Comparison of ENCODE assay signal across 8 cellular contexts in genomic region chr12:108773798-108774788, GRCh38. TPM values are rescaled to one million over a fixed set of nuclear protein-coding genes. Genes with fewer than 3 reads are reported as not detected.
DNase-seq lines count a peak whose midpoint lies in the region; ATAC-seq and TF ChIP-seq lines count a peak whose summit lies in the region.

No MANE protein-coding gene starts in this region.

- no peak overlapping the region for H2BK120ac ChIP-seq in neuronal stem cell (ENCODE audit: low read depth, low read length)

- no peak overlapping the region for H3K4me3 Mint-ChIP-seq in effector memory CD8-positive, alpha-beta T cell

- no peak overlapping the region for H4K91ac ChIP-seq in neuronal stem cell (ENCODE audit: low read depth, low read length, poor library complexity)

- H2AK5ac ChIP-seq in neuronal stem cell (ENCODE audit: low read depth, low read length): no peak overlapping the region

- no peaks in the 10 kb centered on the region for H3K27me3 ChIP-seq in neuronal stem cell (ENCODE audit: control insufficient read depth in 3 of 3, insufficient read depth in 3 of 3, low read depth in 1 of 3, low read length in 3 of 3)

- peak overlapping the region; percentile 13 for H3K9ac ChIP-seq in neuronal stem cell (ENCODE audit: low read depth, low read length, poor library complexity)

- ATAC-seq in effector memory CD8-positive, alpha-beta T cell (replicated peaks): no peak
- ATAC-seq in HG02885 (IDR thresholded peaks at IDR 0.05; ENCODE audit: poor library complexity, unreplicated experiment): no peak

- in situ Hi-C loops in SK-MEL-5 (cut with HindIII; ENCODE audit: low pct_unique_long_range_greater_than_20kb, low sequenced_read_pairs): no loop called here

- no peak overlapping the region for H2BK15ac ChIP-seq in neuronal stem cell (ENCODE audit: low read length)

- no peak overlapping the region for H4K8ac ChIP-seq in neuronal stem cell (ENCODE audit: low read depth, low read length)

- H3K4me1 ChIP-seq in neuronal stem cell (ENCODE audit: control insufficient read depth in 2 of 2, insufficient read depth in 1 of 2, low read depth in 1 of 2, low read length in 2 of 2): peaks cover 16 to 38% of the 10 kb centered on the region in 2 donors

- H3K4me1 Mint-ChIP-seq in effector memory CD8-positive, alpha-beta T cell (ENCODE audit: low read depth in 2 of 2): peaks cover 0 to 3% of the 10 kb centered on the region in 2 donors

- H3K9me3 Mint-ChIP-seq in effector memory CD8-positive, alpha-beta T cell: no peaks in the 10 kb centered on the region

- H3K27ac ChIP-seq in neuronal stem cell (replicated peaks; ENCODE audit: low read length): no peak overlapping the region

- H3K18ac ChIP-seq in neuronal stem cell (ENCODE audit: low read length): peak overlapping the region; percentile 9

- H3K36me3 Mint-ChIP-seq in effector memory CD8-positive, alpha-beta T cell (ENCODE audit: insufficient read depth): peaks cover 2% of the 10 kb centered on the region

- no peak overlapping the region for H3K4me2 ChIP-seq in neuronal stem cell (ENCODE audit: insufficient read depth, low read length, poor library complexity, severe bottlenecking)

- peak; percentile 30 for DNase-seq in HuH-7 (ENCODE audit: low spot score)
- peak; percentile 40 for DNase-seq in SK-MEL-5 (ENCODE audit: low read depth, low spot score)
- peak; percentile 55 for DNase-seq in fibroblast of the aortic adventitia (ENCODE audit: low read depth)
- DNase-seq in neuronal stem cell (ENCODE audit: low spot score): no peak
- no peak for DNase-seq in effector memory CD8-positive, alpha-beta T cell
- no peak for DNase-seq in NOMO-1 treated with DMSO at 0.1 percent for 48 hours (lab: John Stamatoyannopoulos, UW; ENCODE audit: unreplicated experiment)
- no peak for DNase-seq in cortex of kidney (lab: John Stamatoyannopoulos, UW)

- H2BK5ac ChIP-seq in neuronal stem cell (ENCODE audit: low read length): no peak overlapping the region

- H2AFZ ChIP-seq in neuronal stem cell (ENCODE audit: low read length): peak overlapping the region; percentile 30

- H3K36me3 ChIP-seq in neuronal stem cell (replicated peaks in 1 of 2; ENCODE audit: control insufficient read depth in 2 of 2, insufficient read depth in 2 of 2, low read length in 2 of 2): no peaks in the 10 kb centered on the region

- no CpG with 5 or more reads among the region's 23 CpGs for WGBS in neuronal stem cell (ENCODE audit: extremely low coverage in 2 of 2, insufficient read length in 2 of 2, insufficient replicate concordance in 1 of 2), 2 donors

- H2BK12ac ChIP-seq in neuronal stem cell (ENCODE audit: low read length): no peak overlapping the region

- H3K23ac ChIP-seq in neuronal stem cell (ENCODE audit: low read depth, low read length, poor library complexity): no peak overlapping the region

- H3K4me3 ChIP-seq in fibroblast of the aortic adventitia (ENCODE audit: low read depth, low read length) (no peak overlapping the region), neuronal stem cell (ENCODE audit: low read length in 2 of 2) (no peak overlapping the region)

- H3K27me3 Mint-ChIP-seq in effector memory CD8-positive, alpha-beta T cell: peaks cover 8 to 15% of the 10 kb centered on the region in 2 donors

- H3K4ac ChIP-seq in neuronal stem cell (ENCODE audit: low read length): no peak overlapping the region

- no peak overlapping the region for H3K27ac Mint-ChIP-seq in effector memory CD8-positive, alpha-beta T cell

- H3K79me1 ChIP-seq in neuronal stem cell (ENCODE audit: low read depth, low read length): no peaks in the 10 kb centered on the region

- no peak for TF ChIP-seq CTCF in fibroblast of the aortic adventitia (IDR thresholded peaks at IDR 0.05; ENCODE audit: insufficient read depth, low read length)

- H3K14ac ChIP-seq in neuronal stem cell (ENCODE audit: low read length): peak overlapping the region; percentile 86

- peaks cover 0 to 4% of the 10 kb centered on the region in 2 donors for H3K9me3 ChIP-seq in neuronal stem cell (replicated peaks in 1 of 2; ENCODE audit: control insufficient read depth in 2 of 2, insufficient read depth in 1 of 2, low read depth in 1 of 2, low read length in 2 of 2)

RNA-seq across cellular contexts. Expression of gene CORO1C, which starts 42.8 kb away (rescaled TPM):
- 156 and 175 TPM in 2 replicates for total RNA-seq in SK-MEL-5 (2014; rRNA removed; shearing (Covaris generic))
- 180 and 196 TPM in 2 replicates for polyA plus RNA-seq in SK-MEL-5 (2015; cell fraction: cytosol; rRNA removed)
- polyA plus RNA-seq in SK-MEL-5 (2015; cell fraction: nucleus; rRNA removed): 114 and 118 TPM in 2 replicates
- 202 and 234 TPM in 2 replicates for total RNA-seq in fibroblast of the aortic adventitia (ENCODE audit: low replicate concordance)
- polyA plus RNA-seq in neuronal stem cell (2013, experiment 1 of 2): 120 TPM
- 118 TPM for polyA plus RNA-seq in neuronal stem cell (2013, experiment 2 of 2)

Comparison
In these comparisons a context has a peak if more than half of its experiments do, and no peak if none do; other contexts are left out.
1. DNase-seq: peak in HuH-7 (single experiment), SK-MEL-5 (single experiment) and fibroblast of the aortic adventitia (single experiment); none in neuronal stem cell (single experiment), effector memory CD8-positive, alpha-beta T cell (0 of 3), NOMO-1 treated with DMSO at 0.1 percent for 48 hours (single experiment) and cortex of kidney (single experiment).